Comparison of ENCODE assay signal across 1 cellular context in the genomic region with DNA sequence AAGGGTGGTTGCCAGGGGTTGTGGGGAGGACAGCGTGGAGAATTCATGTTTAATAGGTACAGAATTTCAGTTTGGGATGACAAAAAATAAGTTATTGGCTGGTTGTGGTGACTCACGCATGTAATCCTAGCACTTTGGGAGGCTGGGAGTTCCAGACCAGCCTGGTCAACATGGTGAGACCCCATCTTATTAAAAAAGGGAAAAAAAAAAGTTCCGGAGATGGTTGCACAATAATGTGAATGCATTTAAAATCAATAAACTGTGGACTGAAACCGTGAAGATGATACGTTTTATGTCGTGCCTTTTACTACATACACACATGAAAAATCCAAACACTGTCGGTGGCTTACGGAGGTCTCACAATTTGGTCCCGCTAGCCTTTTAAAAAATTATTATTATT.
TF ChIP-seq lines count a peak whose summit lies in the region.

No MANE protein-coding gene starts in this region.

TF ChIP-seq in WTC11, 78 proteins besides CTCF, POLR2A, EP300 and RAD21:
- TF ChIP-seq, protein P1, sequence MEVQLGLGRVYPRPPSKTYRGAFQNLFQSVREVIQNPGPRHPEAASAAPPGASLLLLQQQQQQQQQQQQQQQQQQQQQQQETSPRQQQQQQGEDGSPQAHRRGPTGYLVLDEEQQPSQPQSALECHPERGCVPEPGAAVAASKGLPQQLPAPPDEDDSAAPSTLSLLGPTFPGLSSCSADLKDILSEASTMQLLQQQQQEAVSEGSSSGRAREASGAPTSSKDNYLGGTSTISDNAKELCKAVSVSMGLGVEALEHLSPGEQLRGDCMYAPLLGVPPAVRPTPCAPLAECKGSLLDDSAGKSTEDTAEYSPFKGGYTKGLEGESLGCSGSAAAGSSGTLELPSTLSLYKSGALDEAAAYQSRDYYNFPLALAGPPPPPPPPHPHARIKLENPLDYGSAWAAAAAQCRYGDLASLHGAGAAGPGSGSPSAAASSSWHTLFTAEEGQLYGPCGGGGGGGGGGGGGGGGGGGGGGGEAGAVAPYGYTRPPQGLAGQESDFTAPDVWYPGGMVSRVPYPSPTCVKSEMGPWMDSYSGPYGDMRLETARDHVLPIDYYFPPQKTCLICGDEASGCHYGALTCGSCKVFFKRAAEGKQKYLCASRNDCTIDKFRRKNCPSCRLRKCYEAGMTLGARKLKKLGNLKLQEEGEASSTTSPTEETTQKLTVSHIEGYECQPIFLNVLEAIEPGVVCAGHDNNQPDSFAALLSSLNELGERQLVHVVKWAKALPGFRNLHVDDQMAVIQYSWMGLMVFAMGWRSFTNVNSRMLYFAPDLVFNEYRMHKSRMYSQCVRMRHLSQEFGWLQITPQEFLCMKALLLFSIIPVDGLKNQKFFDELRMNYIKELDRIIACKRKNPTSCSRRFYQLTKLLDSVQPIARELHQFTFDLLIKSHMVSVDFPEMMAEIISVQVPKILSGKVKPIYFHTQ (CRISPR knock-in tag; IDR thresholded peaks at IDR 0.05) = no peak
- 0 out of 2 replicates have a peak, but pooled peaks have one; percentile 55 for TF ChIP-seq HMGA2 (CRISPR knock-in tag; IDR thresholded peaks at IDR 0.05)
